ENCODE assay signal across 10 cellular contexts in genomic region chr1:198556969-198557368, GRCh38. TPM values are rescaled to one million over a fixed set of nuclear protein-coding genes. Genes with fewer than 3 reads are reported as not detected.
DNase-seq lines count a peak whose midpoint lies in the region; ATAC-seq and TF ChIP-seq lines count a peak whose summit lies in the region.
"Had no signal": no experiment of that assay in that cellular context is flagged by ENCODE, and none has a peak within 500 bp of the region (broad histone marks: within the 10 kb centered on the region; RNA-seq: fewer than 3 reads in every experiment).

No MANE protein-coding gene starts in this region.

- H3K27ac Mint-ChIP-seq in activated naive CD8-positive, alpha-beta T cell: peak overlapping the region; percentile 81

- no peaks in the 10 kb centered on the region for H3K36me3 ChIP-seq in sigmoid colon

- H3K27ac ChIP-seq in sigmoid colon: no peak overlapping the region

- H3K4me3 Mint-ChIP-seq in activated naive CD8-positive, alpha-beta T cell: peak overlapping the region; percentile 79

- no peaks in the 10 kb centered on the region for H3K36me3 Mint-ChIP-seq in activated naive CD8-positive, alpha-beta T cell

- peaks cover 0 to 13% (median 0%) of the 10 kb centered on the region in 4 donors for H3K4me1 ChIP-seq in sigmoid colon

- ATAC-seq in GM18870 (IDR thresholded peaks at IDR 0.05; ENCODE audit: unreplicated experiment): peak; percentile 95
- peak; percentile 95 for ATAC-seq in HG02973 (IDR thresholded peaks at IDR 0.05; ENCODE audit: unreplicated experiment)
- peak; percentile 43 for ATAC-seq in SK-N-SH treated with all-trans-retinoic acid at 6 μM for 48 hours

- no peak for TF ChIP-seq EP300 in sigmoid colon (IDR thresholded peaks at IDR 0.05)

- H3K4me1 Mint-ChIP-seq in activated naive CD8-positive, alpha-beta T cell (ENCODE audit: low read depth): peaks cover 87% of the 10 kb centered on the region

- no peaks in the 10 kb centered on the region for H3K27me3 Mint-ChIP-seq in activated naive CD8-positive, alpha-beta T cell

- DNase-seq in stimulated activated CD4-positive, alpha-beta T cell treated with anti-CD3 and anti-CD28 coated beads, Interleukin-2, amount 100 ng/mL, for 24 hours: peak; percentile 53 to 55
- no peak for DNase-seq in COLO668 (lab: John Stamatoyannopoulos, UW; ENCODE audit: unreplicated experiment)
- DNase-seq in sigmoid colon: no peak
- DNase-seq in iPS-NIHi11 (ENCODE audit: low spot score): no peak

- WGBS in sigmoid colon, 2 donors: 45 to 72% methylated on average over 4 of the region's 4 CpGs

- no peaks in the 10 kb centered on the region for H3K9me3 ChIP-seq in sigmoid colon

- H3K9me3 Mint-ChIP-seq in activated naive CD8-positive, alpha-beta T cell (ENCODE audit: low read depth): no peaks in the 10 kb centered on the region

- H3K4me3 ChIP-seq in sigmoid colon: no peak overlapping the region

- no peak for TF ChIP-seq CTCF in sigmoid colon (IDR thresholded peaks at IDR 0.05)

- H3K27me3 ChIP-seq in sigmoid colon: no peaks in the 10 kb centered on the region

- intact Hi-C loops in sigmoid colon (cut with DNase I): no loop called here

- no peak for TF ChIP-seq POLR2A in sigmoid colon (IDR thresholded peaks at IDR 0.05)

TF ChIP-seq in SK-N-SH treated with all-trans-retinoic acid at 6 μM for 48 hours, 23 proteins besides CTCF, POLR2A, EP300 and RAD21:
- TF ChIP-seq TOX (CRISPR knock-in tag; IDR thresholded peaks at IDR 0.05; ENCODE audit: borderline replicate concordance) (peak; percentile 53; the same call in 1 of the 2 replicates), ESRRG (CRISPR knock-in tag; IDR thresholded peaks at IDR 0.05) (no peak), ARNTL (CRISPR knock-in tag; IDR thresholded peaks at IDR 0.05; ENCODE audit: borderline replicate concordance, low read depth) (no peak)

RNA-seq across cellular contexts. Expression of gene ATP6V1G3, which starts 16.5 kb away (rescaled TPM):
- not detected for total RNA-seq in sigmoid colon
- not detected for polyA plus RNA-seq in sigmoid colon
- total RNA-seq: kidney epithelial cell, SK-MEL-5 had no signal

Comparison
In these comparisons a context has a peak if more than half of its experiments do, and no peak if none do; other contexts are left out.
1. ATAC-seq: peak in every context shown above with its lines; median percentile 95 in GM18870; 95 in HG02973; 43 in SK-N-SH treated with all-trans-retinoic acid at 6 μM for 48 hours.
2. DNase-seq: peak in stimulated activated CD4-positive, alpha-beta T cell treated with anti-CD3 and anti-CD28 coated beads, Interleukin-2, amount 100 ng/mL, for 24 hours (2 of 2); none in COLO668 (single experiment), sigmoid colon (single experiment) and iPS-NIHi11 (single experiment).